In the genomic region with DNA sequence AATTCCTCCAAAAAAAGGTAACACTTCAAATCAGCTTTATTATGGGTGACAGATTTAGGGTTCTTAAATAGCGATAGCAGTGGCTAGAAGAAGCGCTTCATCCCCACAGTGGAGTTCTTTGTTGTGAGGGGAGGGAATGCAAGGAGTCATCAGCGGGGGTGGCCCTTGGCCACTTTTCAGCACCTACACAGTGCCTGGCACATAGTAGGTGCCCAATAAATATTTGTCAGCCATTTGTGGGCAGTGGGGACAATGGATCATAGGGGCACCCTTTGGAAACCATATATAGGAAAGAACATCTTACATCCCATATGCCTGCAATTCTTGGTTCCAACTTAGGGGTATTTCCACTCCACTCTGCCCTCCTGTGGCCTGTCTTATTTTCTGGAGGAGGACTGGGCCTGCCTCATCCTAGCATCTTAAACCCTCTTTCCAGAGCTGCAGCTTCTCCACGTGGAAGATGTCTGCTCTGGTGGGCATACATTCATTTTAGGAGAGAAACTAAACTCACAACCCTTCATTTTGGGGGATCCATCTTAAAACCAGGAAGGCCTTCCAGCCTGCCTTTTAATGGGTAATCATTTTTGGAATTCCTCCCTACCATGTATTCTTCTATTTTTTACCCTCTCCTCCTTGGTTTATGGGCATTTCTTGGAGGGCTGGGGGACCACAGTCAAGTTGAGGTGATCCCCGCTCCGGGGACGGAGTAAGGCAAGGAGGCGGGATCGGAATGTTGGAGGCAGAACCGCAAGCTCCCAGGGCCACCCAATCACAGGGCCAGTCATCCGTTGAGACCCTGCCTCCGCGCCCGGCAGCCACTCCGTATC, we compare ENCODE assay signal across 8 cellular contexts.
A peak's percentile ranks its signal among the peaks of the same experiment; 100 is the strongest.
DNase-seq lines count a peak whose midpoint lies in the region; ATAC-seq and TF ChIP-seq lines count a peak whose summit lies in the region.

No MANE protein-coding gene starts in this region.

- no peaks in the 10 kb centered on the region for H3K9me3 Mint-ChIP-seq in nephron

- peaks cover 46% of the 10 kb centered on the region for H3K4me1 Mint-ChIP-seq in nephron

- ATAC-seq in HG03097 (IDR thresholded peaks at IDR 0.05; ENCODE audit: low FRiP score, unreplicated experiment), result no peak
- ATAC-seq in GM21825 (IDR thresholded peaks at IDR 0.05; ENCODE audit: unreplicated experiment), result no peak

- peak overlapping the region; percentile 97 to 99 (median 98) for H3K4me3 Mint-ChIP-seq in nephron

- H3K27ac Mint-ChIP-seq in nephron, result peak overlapping the region; percentile 99 to 100 (median 100)

- H3K36me3 Mint-ChIP-seq in nephron (ENCODE audit: low read depth), result no peaks in the 10 kb centered on the region

- peak; percentile 36 for DNase-seq in activated naive CD4-positive, alpha-beta T cell treated with Interleukin-2 at 50 U/mL for 16 hours
- DNase-seq in activated naive CD4-positive, alpha-beta T cell treated with anti-CD3 and anti-CD28 coated beads, Interleukin-2, amount 50 U/mL, for 16 hours, result no peak
- DNase-seq in HUDEP-2 (lab: John Stamatoyannopoulos, UW; ENCODE audit: unreplicated experiment in 76 of 76) (peak in 51 of 76 experiments; percentile 14 to 78 (median 51)), SW 1271 (lab: John Stamatoyannopoulos, UW) (peak; percentile 44 to 51), epithelial cell of esophagus (ENCODE audit: low read depth) (peak; percentile 63)

- peak overlapping the region; percentile 62 for H3K4me3 ChIP-seq in epithelial cell of esophagus (ENCODE audit: low read length)

- no peaks in the 10 kb centered on the region for H3K27me3 Mint-ChIP-seq in nephron (ENCODE audit: low read depth)

- peak; percentile 60 for TF ChIP-seq CTCF in epithelial cell of esophagus (IDR thresholded peaks at IDR 0.05; ENCODE audit: insufficient read depth, low read depth, low read length, missing control alignments)
- TF ChIP-seq CTCF in nephron (IDR thresholded peaks at IDR 0.05; ENCODE audit: unreplicated experiment in 3 of 3), result peak in 2 of 3 experiments; percentile 12 to 67
